Comparison of ENCODE assay signal across 6 cellular contexts in genomic region chr5:51060953-51061352, GRCh38.
"Had no signal": no experiment of that assay in that cellular context is flagged by ENCODE, and none has a peak within 500 bp of the region (broad histone marks: within the 10 kb centered on the region; RNA-seq: fewer than 3 reads in every experiment).

No MANE protein-coding gene starts in this region.

- FAIRE-seq: HTR-8/SVneo, K562 had no signal

- H3K4me3 ChIP-seq: GM23248, K562 had no signal

- H3K9ac ChIP-seq: GM23248 had no signal

- DNase-seq: GM23248, H7, HCEC 1CT, IMR-90 had no signal

- H2AFZ ChIP-seq: GM23248 had no signal

- H3K27ac ChIP-seq: GM23248 had no signal

- ATAC-seq: K562 had no signal
